In the genomic region with DNA sequence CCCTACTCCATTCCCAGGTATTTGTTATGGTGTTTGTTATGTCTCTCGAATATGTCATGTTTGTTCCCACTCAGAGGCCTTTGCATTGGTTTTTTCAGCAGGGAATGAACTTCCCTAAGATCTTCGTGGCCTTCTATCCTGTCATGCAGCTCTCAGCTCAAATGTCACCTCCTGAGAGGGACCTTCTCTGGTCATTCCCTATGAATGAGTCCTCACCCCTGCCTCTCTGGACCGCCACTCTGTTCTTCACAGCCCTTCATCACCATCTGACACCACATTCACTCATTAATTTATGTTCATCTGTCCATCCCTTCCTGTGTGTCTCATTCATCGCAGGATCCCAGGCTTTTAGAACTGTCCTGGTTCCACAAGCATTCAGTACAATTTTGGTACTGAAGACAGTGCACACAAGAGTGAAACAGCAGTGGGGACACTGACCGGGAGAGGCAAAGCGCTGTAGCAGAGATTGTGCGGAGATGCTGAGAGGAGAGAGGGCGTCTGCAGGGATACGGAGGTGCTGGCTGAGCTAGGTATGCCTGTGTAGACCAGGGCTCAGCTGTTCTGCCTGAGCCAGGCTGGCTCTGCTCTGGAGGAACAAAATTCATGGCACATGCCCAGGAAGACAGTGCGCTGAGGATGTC, we compare ENCODE assay signal across 19 cellular contexts.
A peak's percentile ranks its signal among the peaks of the same experiment; 100 is the strongest.
DNase-seq lines count a peak whose midpoint lies in the region; ATAC-seq and TF ChIP-seq lines count a peak whose summit lies in the region.
"Had no signal": no experiment of that assay in that cellular context is flagged by ENCODE, and none has a peak within 500 bp of the region (broad histone marks: within the 10 kb centered on the region; RNA-seq: fewer than 3 reads in every experiment).

No MANE protein-coding gene starts in this region.

- H2BK12ac ChIP-seq in H9 (ENCODE audit: insufficient read length, low read depth, low read length) = no peak overlapping the region

- no peaks in the 10 kb centered on the region for H3K79me1 ChIP-seq in H9 (ENCODE audit: insufficient read depth, low read depth, low read length, poor library complexity, severe bottlenecking)

- DNase-seq in H9 = no peak
- DNase-seq in cerebellar cortex (ENCODE audit: low spot score) = peak; percentile 54
- no peak for DNase-seq in osteoblast (ENCODE audit: insufficient read length, low spot score, missing footprints)
- no peak for DNase-seq in COLO668 (lab: John Stamatoyannopoulos, UW; ENCODE audit: unreplicated experiment)
- no peak for DNase-seq in Calu3
- no peak for DNase-seq in T-helper 2 cell
- DNase-seq: DMS153, Kasumi-1, MM.1S, NCI-H1092 treated with DMSO at 0.1 percent for 48 hours, NCI-H1694, NCI-H524 treated with DMSO at 0.1 percent for 48 hours, Peyer's patch, Right ventricle myocardium superior had no signal

- H3K23ac ChIP-seq in H9 (ENCODE audit: insufficient read length, low read depth, low read length) = no peak overlapping the region

- peaks cover 4 to 6% of the 10 kb centered on the region in 2 experiments; a peak in 2 of 4 replicates for H3K4me1 Mint-ChIP-seq in H9
- no peaks in the 10 kb centered on the region for H3K4me1 Mint-ChIP-seq in Calu3 (ENCODE audit: low read depth, unreplicated experiment)

- H3K9ac ChIP-seq in H9 (ENCODE audit: extremely low read depth, insufficient read length, low read length) = no peak overlapping the region
- H3K9ac ChIP-seq: BLaER1 treated with 17β-estradiol and CSF1 and Interleukin-3, amounts not matched to agents 10 nM and 100 nM had no signal

- TF ChIP-seq CTCF in 22Rv1 (IDR thresholded peaks at IDR 0.05) = peak; percentile 24
- no peak for TF ChIP-seq CTCF in H9 (conservative IDR thresholded peaks at IDR 0.05)
- peak; percentile 3 for TF ChIP-seq CTCF in osteoblast (IDR thresholded peaks at IDR 0.05; ENCODE audit: extremely low read depth, low read depth, low read length)
- no peak for TF ChIP-seq CTCF in Calu3 (IDR thresholded peaks at IDR 0.05; ENCODE audit: unreplicated experiment)

- no peak overlapping the region for H3K4ac ChIP-seq in H9 (ENCODE audit: low read depth, low read length)

- no peak overlapping the region for H2BK5ac ChIP-seq in H9 (ENCODE audit: insufficient read length, low read length)

- ATAC-seq in HG02642 (IDR thresholded peaks at IDR 0.05; ENCODE audit: poor library complexity, unreplicated experiment) = no peak

- H3K79me2 ChIP-seq in H9 (ENCODE audit: insufficient read depth, low read length) (no peaks in the 10 kb centered on the region), osteoblast (ENCODE audit: insufficient read depth, low read length) (no peaks in the 10 kb centered on the region)

- no peak overlapping the region for H3K4me2 ChIP-seq in H9 (ENCODE audit: insufficient read depth, insufficient read length, low read length)
- H3K4me2 ChIP-seq in osteoblast (ENCODE audit: insufficient read depth, low read length) = no peak overlapping the region
- H3K4me2 ChIP-seq: BLaER1 treated with 17β-estradiol and CSF1 and Interleukin-3, amounts not matched to agents 10 nM and 100 nM had no signal

- no peak overlapping the region for H3K14ac ChIP-seq in H9 (ENCODE audit: insufficient read depth, low read length)

- no peak overlapping the region for H3T11ph ChIP-seq in H9 (ENCODE audit: low read length)

- H3K27me3 Mint-ChIP-seq in H9 (ENCODE audit: low read depth) (no peaks in the 10 kb centered on the region), Calu3 (ENCODE audit: unreplicated experiment) (no peaks in the 10 kb centered on the region)
- H3K27me3 Mint-ChIP-seq: IgD-negative memory B cell had no signal

- intact Hi-C loops in Calu3 (cut with micrococcal nuclease; ENCODE audit: unreplicated experiment) = no loop called here

- H3K4me3 Mint-ChIP-seq in H9 (no peak overlapping the region), Calu3 (ENCODE audit: low read depth, unreplicated experiment) (no peak overlapping the region)

- no CpG with 5 or more reads among the region's 10 CpGs for WGBS in H9 (ENCODE audit: extremely low coverage, insufficient read length, low lambda C conversion rate)

- H3K36me3 ChIP-seq in osteoblast (ENCODE audit: insufficient read depth, low read length) = no peaks in the 10 kb centered on the region
- H3K36me3 ChIP-seq: Peyer's patch had no signal

- no peaks in the 10 kb centered on the region for H3K4me1 ChIP-seq in H9 (ENCODE audit: insufficient read depth, low read length)
- peaks cover 11% of the 10 kb centered on the region for H3K4me1 ChIP-seq in osteoblast (ENCODE audit: insufficient read depth, low read length)
- H3K4me1 ChIP-seq: Peyer's patch had no signal

- H4K5ac ChIP-seq in H9 (ENCODE audit: insufficient read length, low read depth, low read length) = no peak overlapping the region

- no peaks in the 10 kb centered on the region for H3K9me3 Mint-ChIP-seq in H9
- H3K9me3 Mint-ChIP-seq in Calu3 (ENCODE audit: low read depth, unreplicated experiment) = no peaks in the 10 kb centered on the region
- H3K9me3 Mint-ChIP-seq: IgD-negative memory B cell had no signal

- no peak overlapping the region for H3K56ac ChIP-seq in H9 (ENCODE audit: insufficient read length, low read depth, low read length)

- CTCF ChIA-PET in Calu3 (lab: Charles Lee) = interaction anchor here (0.7 to 1.0 kb wide), 2 partner anchors 8 to 15 kb away, joined by 3 read pairs; no protein-coding TSS in a partner anchor

- H3K27me3 ChIP-seq in H9 (ENCODE audit: insufficient read depth, low read length) (no peaks in the 10 kb centered on the region), osteoblast (ENCODE audit: insufficient read depth, low read length) (no peaks in the 10 kb centered on the region)
- H3K27me3 ChIP-seq: BLaER1 treated with 17β-estradiol and CSF1 and Interleukin-3, amounts not matched to agents 10 nM and 100 nM; Peyer's patch had no signal

- peak overlapping the region in 2 of 3 experiments; percentile 19 to 63; a peak in 1 of 7 replicates for H3K27ac Mint-ChIP-seq in H9
- no peak overlapping the region for H3K27ac Mint-ChIP-seq in Calu3 (ENCODE audit: unreplicated experiment)
- H3K27ac Mint-ChIP-seq: IgD-negative memory B cell had no signal

- no peak overlapping the region for H4K91ac ChIP-seq in H9 (ENCODE audit: insufficient read length, low read depth, low read length)

- H2BK120ac ChIP-seq in H9 (ENCODE audit: low read depth, low read length, poor library complexity, severe bottlenecking) = no peak overlapping the region

- no peak overlapping the region for H2BK15ac ChIP-seq in H9 (ENCODE audit: low read depth, low read length)

- H2AK5ac ChIP-seq in H9 (ENCODE audit: insufficient read length, low read length) = no peak overlapping the region

- no peak overlapping the region for H3K27ac ChIP-seq in 22Rv1
- no peak overlapping the region for H3K27ac ChIP-seq in H9 (ENCODE audit: insufficient read length, low read depth, low read length)
- no peak overlapping the region for H3K27ac ChIP-seq in osteoblast (ENCODE audit: low read depth, low read length)
- H3K27ac ChIP-seq: BLaER1 treated with 17β-estradiol and CSF1 and Interleukin-3, amounts not matched to agents 10 nM and 100 nM; Peyer's patch had no signal

- H3K4me3 ChIP-seq in osteoblast (ENCODE audit: insufficient read depth, low read length) = no peak overlapping the region
- H3K4me3 ChIP-seq: A549; BLaER1 treated with 17β-estradiol and CSF1 and Interleukin-3, amounts not matched to agents 10 nM and 100 nM; Peyer's patch had no signal

- no peaks in the 10 kb centered on the region for H3K23me2 ChIP-seq in H9 (ENCODE audit: insufficient read length, low read depth, low read length, poor library complexity, severe bottlenecking)

- H3K36me3 Mint-ChIP-seq in H9 (ENCODE audit: insufficient read depth in 1 of 3, low read depth in 3 of 3) (no peaks in the 10 kb centered on the region), Calu3 (ENCODE audit: insufficient read depth, unreplicated experiment) (no peaks in the 10 kb centered on the region)

- BruUV-seq in Calu3 (replicated peaks; lab: Mats Ljungman, UMichigan) = no TSS peak

- no peak overlapping the region for H4K8ac ChIP-seq in H9 (replicated peaks; ENCODE audit: insufficient read length, low read depth, low read length)

- H4K20me1 ChIP-seq in H9 (ENCODE audit: control insufficient read depth, insufficient read depth, insufficient read length) = no peaks in the 10 kb centered on the region
- no peaks in the 10 kb centered on the region for H4K20me1 ChIP-seq in osteoblast (ENCODE audit: insufficient read depth, low read length)

- no peak overlapping the region for H2BK20ac ChIP-seq in H9 (ENCODE audit: low read depth, low read length, poor library complexity, severe bottlenecking)

- no peak overlapping the region for H2AFZ ChIP-seq in H9 (ENCODE audit: low read length)
- H2AFZ ChIP-seq in osteoblast (ENCODE audit: low read length) = no peak overlapping the region

- H3K18ac ChIP-seq in H9 (ENCODE audit: insufficient read length, low read depth, low read length) = no peak overlapping the region

- H3K9me3 ChIP-seq in H9 (ENCODE audit: control insufficient read depth, low read depth, low read length) (no peaks in the 10 kb centered on the region), osteoblast (ENCODE audit: low read depth, low read length) (no peaks in the 10 kb centered on the region)
- H3K9me3 ChIP-seq: A549; BLaER1 treated with 17β-estradiol and CSF1 and Interleukin-3, amounts not matched to agents 10 nM and 100 nM; Peyer's patch had no signal

Comparison
In these comparisons a context has a peak if more than half of its experiments do, and no peak if none do; other contexts are left out.
1. CTCF ChIP-seq: peak in 22Rv1 (single experiment) and osteoblast (single experiment); none in H9 (single experiment) and Calu3 (single experiment).